ENCODE assay signal across 11 cellular contexts in the genomic region with DNA sequence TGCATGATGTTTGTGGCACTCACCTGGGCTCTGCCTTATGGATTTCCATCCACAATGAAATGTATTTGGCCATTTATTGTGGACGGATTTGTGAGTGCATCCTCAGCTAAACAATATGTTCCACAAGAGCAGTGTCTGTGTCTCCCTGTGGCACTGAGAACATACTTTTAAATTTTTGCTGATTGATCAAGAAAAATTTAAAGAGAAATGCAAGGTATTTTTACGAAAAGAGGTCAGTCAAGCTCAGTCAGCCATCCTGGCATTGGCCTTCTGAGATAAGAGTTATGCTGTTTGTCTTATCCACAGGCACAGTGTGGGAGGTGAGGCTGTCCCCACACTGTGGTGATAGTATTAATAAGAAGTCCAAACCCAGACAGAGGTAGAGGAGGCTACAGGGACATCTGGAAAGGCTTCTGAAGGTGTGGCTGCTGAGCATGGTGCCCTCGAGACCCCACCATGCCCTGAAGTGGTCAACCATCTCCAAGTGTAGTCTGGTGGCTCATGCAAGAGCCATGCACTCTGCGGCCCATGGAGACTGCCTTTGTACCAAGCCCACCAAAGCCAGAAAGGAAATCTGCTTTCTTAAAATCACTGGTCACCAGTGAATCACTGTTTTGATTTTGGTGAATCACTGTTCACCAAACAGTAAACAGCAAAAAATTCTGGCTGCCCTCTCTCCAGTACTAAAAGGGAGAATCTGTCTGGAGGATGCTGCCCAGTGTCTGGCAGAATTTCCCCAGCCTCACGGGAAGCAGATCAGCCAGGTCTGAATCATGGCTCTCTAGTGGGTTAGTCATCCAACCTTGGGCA. TPM values are rescaled to one million over a fixed set of nuclear protein-coding genes. Genes with fewer than 3 reads are reported as not detected.
DNase-seq lines count a peak whose midpoint lies in the region; ATAC-seq, FAIRE-seq and TF ChIP-seq lines count a peak whose summit lies in the region.
"Had no signal": no experiment of that assay in that cellular context is flagged by ENCODE, and none has a peak within 500 bp of the region (broad histone marks: within the 10 kb centered on the region; RNA-seq: fewer than 3 reads in every experiment).

No MANE protein-coding gene starts in this region.

- ATAC-seq in mucosa of descending colon: peak; percentile 43
- no peak for ATAC-seq in left lobe of liver
- ATAC-seq in HG02870 (IDR thresholded peaks at IDR 0.05; ENCODE audit: unreplicated experiment): no peak

- no peak for TF ChIP-seq CTCF in choroid plexus epithelial cell (conservative IDR thresholded peaks at IDR 0.05; ENCODE audit: low read depth, low read length)
- TF ChIP-seq CTCF in mucosa of descending colon (IDR thresholded peaks at IDR 0.05): no peak

- intact Hi-C loops in mucosa of descending colon (cut with DNase I, micrococcal nuclease): no loop called here

- H3K36me3 ChIP-seq in mucosa of descending colon (ENCODE audit: low read depth): no peaks in the 10 kb centered on the region

- no peaks in the 10 kb centered on the region for H3K9me3 ChIP-seq in mucosa of descending colon

- no peak for FAIRE-seq in frontal cortex (lab: Jason Lieb, UNC)

- no peak overlapping the region for H3K4me3 ChIP-seq in choroid plexus epithelial cell (ENCODE audit: low read depth, low read length)
- no peak overlapping the region for H3K4me3 ChIP-seq in mucosa of descending colon

- no peaks in the 10 kb centered on the region for H3K4me1 ChIP-seq in mucosa of descending colon (ENCODE audit: low read depth)

- peak; percentile 98 for DNase-seq in AG08395 (ENCODE audit: low spot score)
- DNase-seq in M059J (ENCODE audit: low read depth): peak; percentile 98
- DNase-seq in choroid plexus epithelial cell (ENCODE audit: low read depth): peak; percentile 73
- no peak for DNase-seq in mucosa of descending colon
- DNase-seq in frontal cortex (ENCODE audit: low spot score in 2 of 2): no peak
- no peak for DNase-seq in left lobe of liver (ENCODE audit: low spot score)
- no peak for DNase-seq in DMS153 treated with DMSO at 0.1 percent for 48 hours (lab: John Stamatoyannopoulos, UW; ENCODE audit: unreplicated experiment)
- DNase-seq: CD4-positive, CD25-positive, alpha-beta regulatory T cell; Kasumi-1; NCI-H446 treated with DMSO at 0.1 percent for 48 hours had no signal

RNA-seq across cellular contexts. Expression of a gene that starts 28.8 kb away (rescaled TPM):
- 25.5 and 29.1 TPM in 2 replicates for total RNA-seq in M059J (2014; rRNA removed; shearing (Covaris generic))
- total RNA-seq in mucosa of descending colon: 10 to 100 TPM in 1 of 3 donors, 1 to 10 TPM in 2; 1.8 to 55.5 (median 7.9) TPM
- total RNA-seq in frontal cortex: 37.9 TPM
- 0.40 TPM for total RNA-seq in left lobe of liver

Comparison
In these comparisons a context has a peak if more than half of its experiments do, and no peak if none do; other contexts are left out.
1. DNase-seq: peak in AG08395 (single experiment), M059J (single experiment) and choroid plexus epithelial cell (single experiment); none in mucosa of descending colon (0 of 3), frontal cortex (0 of 2), left lobe of liver (single experiment) and DMS153 treated with DMSO at 0.1 percent for 48 hours (single experiment).